In genomic region chr4:90798948-90799347, GRCh38 we compare ENCODE assay signal across 14 cellular contexts.
DNase-seq lines count a peak whose midpoint lies in the region; ATAC-seq and TF ChIP-seq lines count a peak whose summit lies in the region.
"Had no signal": no experiment of that assay in that cellular context is flagged by ENCODE, and none has a peak within 500 bp of the region (broad histone marks: within the 10 kb centered on the region; RNA-seq: fewer than 3 reads in every experiment).

No MANE protein-coding gene starts in this region.

- peaks cover 40% of the 10 kb centered on the region for H3K9me3 Mint-ChIP-seq in GM23338
- peaks cover 3 to 29% (median 16%) of the 10 kb centered on the region in 11 donors for H3K9me3 Mint-ChIP-seq in naive thymus-derived CD4-positive, alpha-beta T cell

- CTCF ChIA-PET in naive thymus-derived CD4-positive, alpha-beta T cell (lab: Charles Lee) = no interaction called here

- peaks cover 32% of the 10 kb centered on the region for H3K36me3 Mint-ChIP-seq in GM23338 (ENCODE audit: low read depth)
- no peaks in the 10 kb centered on the region for H3K36me3 Mint-ChIP-seq in naive thymus-derived CD4-positive, alpha-beta T cell

- no peak overlapping the region for H2AFZ ChIP-seq in GM23338

- DNase-seq in GM23338 (ENCODE audit: low spot score) (no peak), cerebellum (ENCODE audit: low spot score) (peak; percentile 6), upper lobe of right lung (peak; percentile 47), NCI-H146 (lab: John Stamatoyannopoulos, UW) (no peak), testis (no peak)
- DNase-seq in naive thymus-derived CD4-positive, alpha-beta T cell = no peak
- DNase-seq in activated CD4-positive, alpha-beta T cell treated with anti-CD3 and anti-CD28 coated beads for 1 hour = no peak
- DNase-seq: 8988T; AML-193; CD8-positive, alpha-beta memory T cell; GOT3; HCEC 1CT; HFFc6 had no signal

- peaks cover 4% of the 10 kb centered on the region for H3K27me3 Mint-ChIP-seq in GM23338 (ENCODE audit: insufficient read depth, low read depth, poor library complexity)
- no peaks in the 10 kb centered on the region for H3K27me3 Mint-ChIP-seq in naive thymus-derived CD4-positive, alpha-beta T cell
- H3K27me3 Mint-ChIP-seq: CD8-positive, alpha-beta memory T cell had no signal

- no peaks in the 10 kb centered on the region for H3K79me2 ChIP-seq in GM23338 (replicated peaks; ENCODE audit: insufficient read depth)

- H4K20me1 ChIP-seq in GM23338 (replicated peaks; ENCODE audit: insufficient read depth) = no peaks in the 10 kb centered on the region
- H4K20me1 ChIP-seq: BLaER1 had no signal

- POLR2A ChIA-PET in naive thymus-derived CD4-positive, alpha-beta T cell (lab: Charles Lee) = no interaction called here

- no peaks in the 10 kb centered on the region for H3K27me3 ChIP-seq in GM23338 (ENCODE audit: insufficient read depth)
- H3K27me3 ChIP-seq in naive thymus-derived CD4-positive, alpha-beta T cell (ENCODE audit: control insufficient read depth in 2 of 2, insufficient read depth in 2 of 2, low read length in 2 of 2) = no peaks in the 10 kb centered on the region
- H3K27me3 ChIP-seq in upper lobe of right lung = no peaks in the 10 kb centered on the region
- no peaks in the 10 kb centered on the region for H3K27me3 ChIP-seq in testis
- H3K27me3 ChIP-seq: BLaER1 had no signal

- TF ChIP-seq POLR2A in testis (IDR thresholded peaks at IDR 0.05) = no peak

- intact Hi-C loops in naive thymus-derived CD4-positive, alpha-beta T cell (cut with micrococcal nuclease) = no loop called here
- intact Hi-C loops in upper lobe of right lung (cut with DNase I) (no loop called here), testis (cut with DNase I; ENCODE audit: low total_unique reads) (no loop called here)

- no peaks in the 10 kb centered on the region for H3K4me1 ChIP-seq in GM23338 (ENCODE audit: insufficient read depth)
- H3K4me1 ChIP-seq in naive thymus-derived CD4-positive, alpha-beta T cell (ENCODE audit: control insufficient read depth in 2 of 2, insufficient read depth in 2 of 2, low read length in 2 of 2) = no peaks in the 10 kb centered on the region
- H3K4me1 ChIP-seq in upper lobe of right lung = no peaks in the 10 kb centered on the region
- no peaks in the 10 kb centered on the region for H3K4me1 ChIP-seq in testis
- H3K4me1 ChIP-seq: BLaER1 had no signal

- peak overlapping the region; percentile 88; the same call in 1 of the 2 replicates for H3K27ac Mint-ChIP-seq in GM23338
- H3K27ac Mint-ChIP-seq in naive thymus-derived CD4-positive, alpha-beta T cell = no peak overlapping the region
- H3K27ac Mint-ChIP-seq: CD8-positive, alpha-beta memory T cell; HFFc6 had no signal

- no peak overlapping the region for H3K4me2 ChIP-seq in GM23338
- H3K4me2 ChIP-seq: BLaER1 had no signal

- no peak overlapping the region for H3K4me3 Mint-ChIP-seq in GM23338
- no peak overlapping the region for H3K4me3 Mint-ChIP-seq in naive thymus-derived CD4-positive, alpha-beta T cell
- H3K4me3 Mint-ChIP-seq: CD8-positive, alpha-beta memory T cell; HFFc6 had no signal

- no peak overlapping the region for H3K27ac ChIP-seq in GM23338 (ENCODE audit: low read depth)
- no peak overlapping the region for H3K27ac ChIP-seq in naive thymus-derived CD4-positive, alpha-beta T cell (ENCODE audit: low read depth, low read length)
- no peak overlapping the region for H3K27ac ChIP-seq in upper lobe of right lung
- no peak overlapping the region for H3K27ac ChIP-seq in testis
- H3K27ac ChIP-seq: BLaER1 had no signal

- H3K4me3 ChIP-seq in GM23338 (no peak overlapping the region), upper lobe of right lung (no peak overlapping the region), testis (no peak overlapping the region)
- H3K4me3 ChIP-seq in naive thymus-derived CD4-positive, alpha-beta T cell (ENCODE audit: low read length) = no peak overlapping the region
- H3K4me3 ChIP-seq: BLaER1 had no signal

- H3K9me3 ChIP-seq in naive thymus-derived CD4-positive, alpha-beta T cell (ENCODE audit: control insufficient read depth in 2 of 3, low read length in 3 of 3) = peaks cover 0 to 5% (median 0%) of the 10 kb centered on the region in 3 experiments
- no peaks in the 10 kb centered on the region for H3K9me3 ChIP-seq in upper lobe of right lung
- no peaks in the 10 kb centered on the region for H3K9me3 ChIP-seq in testis
- H3K9me3 ChIP-seq: BLaER1 had no signal

- no peaks in the 10 kb centered on the region for H3K4me1 Mint-ChIP-seq in GM23338
- no peaks in the 10 kb centered on the region for H3K4me1 Mint-ChIP-seq in naive thymus-derived CD4-positive, alpha-beta T cell
- H3K4me1 Mint-ChIP-seq: CD8-positive, alpha-beta memory T cell had no signal

- no peak for TF ChIP-seq CTCF in GM23338 (conservative IDR thresholded peaks at IDR 0.05; ENCODE audit: low read depth in 2 of 2)
- no peak for TF ChIP-seq CTCF in upper lobe of right lung (IDR thresholded peaks at IDR 0.05)
- TF ChIP-seq CTCF in testis (IDR thresholded peaks at IDR 0.05) = no peak

- no peaks in the 10 kb centered on the region; the same call in 1 of the 2 replicates for H3K9me2 ChIP-seq in GM23338 (ENCODE audit: insufficient read depth)

- ATAC-seq in GM23338 = no peak
- ATAC-seq in naive thymus-derived CD4-positive, alpha-beta T cell = peak; percentile 24
- ATAC-seq in upper lobe of right lung = peak; percentile 28

- H3F3A ChIP-seq in GM23338 (replicated peaks; ENCODE audit: low read depth) = no peaks in the 10 kb centered on the region

- 87 to 92% methylated on average over 5 to 6 of the region's 6 CpGs for WGBS in testis, 2 donors

- 0 out of 2 replicates have a peak, but pooled peaks cover 5% of the 10 kb centered on the region for H3K36me3 ChIP-seq in GM23338 (ENCODE audit: insufficient read depth)
- no peaks in the 10 kb centered on the region for H3K36me3 ChIP-seq in naive thymus-derived CD4-positive, alpha-beta T cell (ENCODE audit: control insufficient read depth in 2 of 3, insufficient read depth in 3 of 3, low read length in 3 of 3)
- no peaks in the 10 kb centered on the region for H3K36me3 ChIP-seq in upper lobe of right lung
- H3K36me3 ChIP-seq in testis (ENCODE audit: low read depth, missing control alignments) = no peaks in the 10 kb centered on the region
- H3K36me3 ChIP-seq: BLaER1 had no signal

TF ChIP-seq in GM23338, 12 proteins besides CTCF, POLR2A, EP300 and RAD21 (continues in another document):
- TF ChIP-seq ZNF331 (CRISPR knock-in tag; IDR thresholded peaks at IDR 0.05; ENCODE audit: low read depth) (no peak), EZH2 (IDR thresholded peaks at IDR 0.05; ENCODE audit: low read depth, unreplicated experiment) (no peak), NANOG (IDR thresholded peaks at IDR 0.05; ENCODE audit: borderline replicate concordance) (no peak), JUNB (IDR thresholded peaks at IDR 0.05; ENCODE audit: unreplicated experiment) (no peak), STAT1 (IDR thresholded peaks at IDR 0.05; ENCODE audit: unreplicated experiment) (no peak), ZNF114 (CRISPR knock-in tag; IDR thresholded peaks at IDR 0.05) (no peak), CREB1 (CRISPR knock-in tag; IDR thresholded peaks at IDR 0.05; ENCODE audit: low read depth) (no peak), POLR2AphosphoS5 (IDR thresholded peaks at IDR 0.05; ENCODE audit: low read depth) (no peak), EZH2phosphoT487 (IDR thresholded peaks at IDR 0.05; ENCODE audit: unreplicated experiment) (no peak), REST (IDR thresholded peaks at IDR 0.05; ENCODE audit: unreplicated experiment) (no peak)

Comparison
In these comparisons a context has a peak if more than half of its experiments do, and no peak if none do; other contexts are left out.
1. DNase-seq: peak in cerebellum (single experiment) and upper lobe of right lung (single experiment); none in GM23338 (single experiment), naive thymus-derived CD4-positive, alpha-beta T cell (0 of 9), NCI-H146 (single experiment), activated CD4-positive, alpha-beta T cell treated with anti-CD3 and anti-CD28 coated beads for 1 hour (single experiment) and testis (single experiment).